24 cellular contexts compared by ENCODE assay signal in genomic region chr3:102020670-102021069, GRCh38.
"Had no signal": no experiment of that assay in that cellular context is flagged by ENCODE, and none has a peak within 500 bp of the region (broad histone marks: within the 10 kb centered on the region; RNA-seq: fewer than 3 reads in every experiment).

No MANE protein-coding gene starts in this region.

- H3K27ac ChIP-seq: breast epithelium, colonic mucosa, esophagus squamous epithelium, gastrocnemius medialis, left ventricle myocardium inferior, neural progenitor cell, thyroid gland, upper lobe of right lung, VCaP had no signal

- H3K27me3 Mint-ChIP-seq: activated naive CD8-positive, alpha-beta T cell treated with anti-CD3 and anti-CD28 coated beads, Interleukin-2, amount 10 ng/mL, durations not matched to agents 7 days and 5 days; activated T-cell treated with anti-CD3 and anti-CD28 coated beads, Interleukin-2, amount 50 U/mL, for 24 hours; activated T-helper 17 cell treated with anti-CD3 and anti-CD28 coated beads, Interleukin-2, amount 50 U/mL, for 72 hours; naive thymus-derived CD8-positive, alpha-beta T cell had no signal

- H2AFZ ChIP-seq: neural progenitor cell had no signal

- H3K27ac Mint-ChIP-seq: activated naive CD8-positive, alpha-beta T cell treated with anti-CD3 and anti-CD28 coated beads, Interleukin-2, amount 10 ng/mL, durations not matched to agents 7 days and 5 days; activated T-cell treated with anti-CD3 and anti-CD28 coated beads, Interleukin-2, amount 50 U/mL, for 24 hours; activated T-helper 17 cell treated with anti-CD3 and anti-CD28 coated beads, Interleukin-2, amount 50 U/mL, for 72 hours; mesothelial cell of epicardium; neural progenitor cell; progenitor cell of endocrine pancreas; stimulated activated naive CD8-positive, alpha-beta T cell treated with anti-CD3 and anti-CD28 coated beads, Interleukin-15, Interleukin-2, amounts not matched to agents 100 ng/mL and 50 ng/mL, for 24 hours had no signal

- H3K36me3 ChIP-seq: breast epithelium, colonic mucosa, esophagus squamous epithelium, gastrocnemius medialis, left ventricle myocardium inferior, neural progenitor cell, thyroid gland, upper lobe of right lung had no signal

- H3K9me3 Mint-ChIP-seq: activated T-cell treated with anti-CD3 and anti-CD28 coated beads, Interleukin-2, amount 50 U/mL, for 24 hours; activated T-helper 17 cell treated with anti-CD3 and anti-CD28 coated beads, Interleukin-2, amount 50 U/mL, for 72 hours; neural progenitor cell had no signal

- H3K4me3 ChIP-seq: breast epithelium, colonic mucosa, esophagus squamous epithelium, gastrocnemius medialis, left ventricle myocardium inferior, neural progenitor cell, thyroid gland, upper lobe of right lung had no signal

- DNase-seq: activated CD8-positive, alpha-beta memory T cell treated with anti-CD3 and anti-CD28 coated beads for 24 hours; activated CD8-positive, alpha-beta memory T cell treated with anti-CD3 and anti-CD28 coated beads, Interleukin-2, amount 50 U/mL, for 4 hours; activated naive CD8-positive, alpha-beta T cell treated with anti-CD3 and anti-CD28 coated beads, Interleukin-2, amount 10 ng/mL, durations not matched to agents 7 days and 5 days; activated T-cell treated with anti-CD3 and anti-CD28 coated beads, Interleukin-2, amount 50 U/mL, for 24 hours; amniotic stem cell; colonic mucosa; esophagus squamous epithelium; gastrocnemius medialis; head of caudate nucleus; hypothalamus; left ventricle myocardium inferior; naive thymus-derived CD8-positive, alpha-beta T cell; retina; stimulated activated CD4-positive, alpha-beta T cell treated with anti-CD3 and anti-CD28 coated beads, Interleukin-4, amount 100 ng/mL, for 24 hours; substantia nigra; thyroid gland; upper lobe of right lung had no signal

- ATAC-seq: activated T-helper 17 cell treated with anti-CD3 and anti-CD28 coated beads, Interleukin-2, amount 50 U/mL, for 72 hours; gastrocnemius medialis; naive thymus-derived CD8-positive, alpha-beta T cell; upper lobe of right lung had no signal

- H3K9me3 ChIP-seq: breast epithelium, colonic mucosa, esophagus squamous epithelium, gastrocnemius medialis, thyroid gland, upper lobe of right lung had no signal

- H3K4me1 ChIP-seq: breast epithelium, colonic mucosa, esophagus squamous epithelium, gastrocnemius medialis, left ventricle myocardium inferior, neural progenitor cell, upper lobe of right lung had no signal

- H3K4me3 Mint-ChIP-seq: activated naive CD8-positive, alpha-beta T cell treated with anti-CD3 and anti-CD28 coated beads, Interleukin-2, amount 10 ng/mL, durations not matched to agents 7 days and 5 days; activated T-cell treated with anti-CD3 and anti-CD28 coated beads, Interleukin-2, amount 50 U/mL, for 24 hours; activated T-helper 17 cell treated with anti-CD3 and anti-CD28 coated beads, Interleukin-2, amount 50 U/mL, for 72 hours; mesothelial cell of epicardium; neural progenitor cell; stimulated activated naive CD8-positive, alpha-beta T cell treated with anti-CD3 and anti-CD28 coated beads, Interleukin-15, Interleukin-2, amounts not matched to agents 100 ng/mL and 50 ng/mL, for 24 hours had no signal

- H3K4me1 Mint-ChIP-seq: activated T-helper 17 cell treated with anti-CD3 and anti-CD28 coated beads, Interleukin-2, amount 50 U/mL, for 72 hours; neural progenitor cell had no signal

- H3K4me2 ChIP-seq: neural progenitor cell had no signal

- H3K36me3 Mint-ChIP-seq: mesothelial cell of epicardium, neural progenitor cell had no signal
